Comparison of ENCODE assay signal across 17 cellular contexts in the genomic region with DNA sequence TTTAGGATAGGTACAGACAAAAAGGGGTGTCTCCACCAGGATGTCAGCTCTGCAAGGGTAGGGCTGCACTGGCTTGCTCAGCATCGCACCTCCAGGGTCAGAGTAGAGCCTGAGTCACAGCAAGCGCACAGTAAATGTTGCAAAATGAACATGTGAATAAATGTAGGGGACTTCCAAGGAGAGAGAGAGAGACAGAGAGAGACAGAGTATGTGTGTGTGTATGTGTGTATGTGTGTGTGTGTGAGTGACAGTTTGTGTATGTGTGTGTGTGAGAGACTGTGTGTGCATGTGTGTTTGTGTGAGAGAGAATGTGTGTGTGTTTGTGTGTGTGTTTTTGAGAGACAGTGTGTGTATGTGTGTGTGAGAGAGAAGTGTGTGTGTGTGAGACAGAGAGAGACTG.
DNase-seq lines count a peak whose midpoint lies in the region; ATAC-seq and TF ChIP-seq lines count a peak whose summit lies in the region.
"Had no signal": no experiment of that assay in that cellular context is flagged by ENCODE, and none has a peak within 500 bp of the region (broad histone marks: within the 10 kb centered on the region; RNA-seq: fewer than 3 reads in every experiment).

No MANE protein-coding gene starts in this region.

- in situ Hi-C loops in brain microvascular endothelial cell (cut with HindIII; ENCODE audit: low pct_ligation_motif_present, low sequenced_read_pairs): no loop called here

- no peak overlapping the region for H3K27ac Mint-ChIP-seq in activated T-cell treated with anti-CD3 and anti-CD28 coated beads, Interleukin-2, amount 50 U/mL, for 24 hours

- peaks cover 4% of the 10 kb centered on the region for H3K9me3 Mint-ChIP-seq in activated T-cell treated with anti-CD3 and anti-CD28 coated beads, Interleukin-2, amount 50 U/mL, for 24 hours

- H3K4me3 Mint-ChIP-seq in activated T-cell treated with anti-CD3 and anti-CD28 coated beads, Interleukin-2, amount 50 U/mL, for 24 hours: no peak overlapping the region
- H3K4me3 Mint-ChIP-seq: activated T-cell treated with anti-CD3 and anti-CD28 coated beads, Interleukin-2, amount 50 U/mL, for 4 hours had no signal

- no peaks in the 10 kb centered on the region for H3K4me1 Mint-ChIP-seq in activated T-cell treated with anti-CD3 and anti-CD28 coated beads, Interleukin-2, amount 50 U/mL, for 24 hours (ENCODE audit: low read depth)

- ATAC-seq in left lung (peak; percentile 57), HG03439 (IDR thresholded peaks at IDR 0.05; ENCODE audit: unreplicated experiment) (no peak)
- ATAC-seq: lower lobe of right lung had no signal

- peaks cover 6% of the 10 kb centered on the region for H3K27me3 Mint-ChIP-seq in activated T-cell treated with anti-CD3 and anti-CD28 coated beads, Interleukin-2, amount 50 U/mL, for 24 hours

- H3K36me3 ChIP-seq in brain microvascular endothelial cell (replicated peaks) (no peaks in the 10 kb centered on the region), left lung (no peaks in the 10 kb centered on the region), sigmoid colon (no peaks in the 10 kb centered on the region)
- H3K36me3 ChIP-seq: HAP-1, lower lobe of right lung, stomach had no signal

- H3K4me1 ChIP-seq in left lung (no peaks in the 10 kb centered on the region), sigmoid colon (no peaks in the 10 kb centered on the region)
- H3K4me1 ChIP-seq: HAP-1, lower lobe of right lung, parathyroid adenoma had no signal

- no peaks in the 10 kb centered on the region for H3K36me3 Mint-ChIP-seq in activated T-cell treated with anti-CD3 and anti-CD28 coated beads, Interleukin-2, amount 50 U/mL, for 24 hours (ENCODE audit: low read depth)

- DNase-seq in Daoy (ENCODE audit: low read depth) (peak; percentile 45), HPDE6-E6E7 (ENCODE audit: extremely low spot score) (peak; percentile 94), brain microvascular endothelial cell (peak; percentile 36), left lung (no peak), SKM-1 treated with dmso at 0.1 percent for 144 hours (lab: John Stamatoyannopoulos, UW; ENCODE audit: unreplicated experiment) (no peak), sigmoid colon (no peak)
- no peak for DNase-seq in activated T-cell treated with anti-CD3 and anti-CD28 coated beads, Interleukin-2, amount 50 U/mL, for 24 hours
- DNase-seq: activated T-cell treated with anti-CD3 and anti-CD28 coated beads, Interleukin-2, amount 50 U/mL, for 4 hours; glutamatergic neuron; lower lobe of right lung; NCI-H2171; RPMI8226; stimulated activated CD4-positive, alpha-beta T cell treated with anti-CD3 and anti-CD28 coated beads, Interleukin-2, amount 100 ng/mL, for 48 hours; stomach had no signal

- intact Hi-C loops in left lung (cut with DNase I): no loop called here
- intact Hi-C loops in sigmoid colon (cut with DNase I): no loop called here

- no peak for TF ChIP-seq POLR2A in sigmoid colon (IDR thresholded peaks at IDR 0.05)

- TF ChIP-seq EP300 in sigmoid colon (IDR thresholded peaks at IDR 0.05): no peak

- H3K4me3 ChIP-seq in brain microvascular endothelial cell (ENCODE audit: low read depth, low read length) (no peak overlapping the region), left lung (no peak overlapping the region), sigmoid colon (no peak overlapping the region)
- H3K4me3 ChIP-seq: HAP-1, lower lobe of right lung, stomach had no signal

- H3K9me3 ChIP-seq in left lung: peaks cover 0 to 13% of the 10 kb centered on the region in 2 donors
- H3K9me3 ChIP-seq in sigmoid colon: peaks cover 0 to 6% (median 4%) of the 10 kb centered on the region in 4 donors
- H3K9me3 ChIP-seq: HAP-1 had no signal

- H3K27me3 ChIP-seq in brain microvascular endothelial cell (replicated peaks) (no peaks in the 10 kb centered on the region), left lung (no peaks in the 10 kb centered on the region), sigmoid colon (no peaks in the 10 kb centered on the region)

- 67 to 79% methylated on average over 2 of the region's 2 CpGs for WGBS in sigmoid colon, 2 donors

- no peak for TF ChIP-seq CTCF in brain microvascular endothelial cell (IDR thresholded peaks at IDR 0.05; ENCODE audit: low read depth, low read length, missing control alignments)
- no peak for TF ChIP-seq CTCF in left lung (IDR thresholded peaks at IDR 0.05)
- TF ChIP-seq CTCF in sigmoid colon (IDR thresholded peaks at IDR 0.05): no peak

- H3K27ac ChIP-seq in brain microvascular endothelial cell: no peak overlapping the region
- no peak overlapping the region for H3K27ac ChIP-seq in left lung
- H3K27ac ChIP-seq in sigmoid colon: no peak overlapping the region
- H3K27ac ChIP-seq: lower lobe of right lung, parathyroid adenoma, stomach had no signal

Comparison
In these comparisons a context has a peak if more than half of its experiments do, and no peak if none do; other contexts are left out.
1. DNase-seq: peak in Daoy (single experiment), HPDE6-E6E7 (single experiment) and brain microvascular endothelial cell (single experiment); none in left lung (0 of 2), SKM-1 treated with dmso at 0.1 percent for 144 hours (single experiment), sigmoid colon (single experiment) and activated T-cell treated with anti-CD3 and anti-CD28 coated beads, Interleukin-2, amount 50 U/mL, for 24 hours (single experiment).